Comparison of ENCODE assay signal across 1 cellular context in the genomic region with DNA sequence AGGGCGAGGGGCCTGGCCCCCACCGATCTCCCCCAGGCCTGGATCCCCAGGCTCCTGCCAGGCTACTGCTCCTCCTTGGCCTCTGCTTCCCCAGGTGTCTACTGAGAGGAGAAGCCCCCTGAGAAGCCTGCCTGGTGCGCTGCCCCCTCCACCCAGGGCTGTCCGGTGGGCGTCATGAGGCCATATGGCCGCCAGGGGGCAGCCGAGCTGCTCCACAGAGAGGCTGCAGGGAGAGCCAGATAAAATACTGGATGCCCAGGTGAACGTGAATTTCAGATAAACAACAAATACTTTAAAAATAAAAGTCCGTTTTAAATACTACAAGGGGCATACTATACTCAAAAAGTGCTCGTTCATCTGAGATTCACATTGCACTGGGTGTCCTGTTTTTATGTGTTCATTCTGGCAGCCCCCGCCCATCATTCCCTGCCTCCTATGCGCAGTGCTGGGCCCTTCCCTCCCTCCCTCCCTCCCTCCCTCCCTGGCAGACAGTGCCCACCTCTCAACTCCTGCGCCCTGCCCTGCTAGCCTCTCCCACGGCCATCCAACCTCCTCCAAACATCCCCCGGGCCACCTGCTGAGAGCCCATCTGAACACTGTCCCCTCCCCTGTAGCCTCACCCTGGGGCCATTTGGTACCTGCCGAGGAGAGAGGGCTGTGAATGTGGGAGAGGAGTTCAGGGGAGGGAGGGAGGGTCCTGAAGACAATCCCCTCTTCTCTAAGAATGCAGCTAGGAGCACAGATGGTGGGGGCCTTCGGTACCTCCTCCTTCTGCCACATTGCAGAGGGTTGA.
TF ChIP-seq lines count a peak whose summit lies in the region.

No MANE protein-coding gene starts in this region.

TF ChIP-seq in neural cell, 6 proteins besides CTCF, POLR2A, EP300 and RAD21:
- no peak for TF ChIP-seq POLR2AphosphoS5 (IDR thresholded peaks at IDR 0.05)
- TF ChIP-seq SMC3 (conservative IDR thresholded peaks at IDR 0.05; ENCODE audit: poor library complexity), result peak; percentile 79
